12 cellular contexts compared by ENCODE assay signal in genomic region chr14:79584679-79585078, GRCh38.
DNase-seq lines count a peak whose midpoint lies in the region; ATAC-seq, FAIRE-seq and TF ChIP-seq lines count a peak whose summit lies in the region.
"Had no signal": no experiment of that assay in that cellular context is flagged by ENCODE, and none has a peak within 500 bp of the region (broad histone marks: within the 10 kb centered on the region; RNA-seq: fewer than 3 reads in every experiment).

No MANE protein-coding gene starts in this region.

- H3K9me3 ChIP-seq in neuronal stem cell (replicated peaks in 1 of 2; ENCODE audit: control insufficient read depth in 2 of 2, insufficient read depth in 1 of 2, low read depth in 1 of 2, low read length in 2 of 2) = no peaks in the 10 kb centered on the region

- H3K36me3 ChIP-seq in neuronal stem cell (replicated peaks in 1 of 2; ENCODE audit: control insufficient read depth in 2 of 2, insufficient read depth in 2 of 2, low read length in 2 of 2) = no peaks in the 10 kb centered on the region

- WGBS in neuronal stem cell (ENCODE audit: extremely low coverage in 2 of 2, insufficient read length in 2 of 2, insufficient replicate concordance in 1 of 2), 2 donors = no CpG with 5 or more reads among the region's 2 CpGs

- in situ Hi-C loops in G401 (cut with HindIII; ENCODE audit: low sequenced_read_pairs) = no loop called here

- DNase-seq in G401 (ENCODE audit: low spot score) (peak; percentile 56), RCC 7860 (ENCODE audit: low spot score) (peak; percentile 80), dermis blood vessel endothelial cell (peak; percentile 17), neuronal stem cell (ENCODE audit: low spot score) (no peak), glutamatergic neuron (no peak), superior temporal gyrus (ENCODE audit: extremely low spot score) (no peak)
- DNase-seq: activated T-cell treated with anti-CD3 and anti-CD28 coated beads for 4 hours, T-helper 17 cell had no signal

- FAIRE-seq in RCC 7860 (lab: Jason Lieb, UNC) = peak; percentile 64
- FAIRE-seq: colon had no signal

- H3K79me1 ChIP-seq in neuronal stem cell (ENCODE audit: low read depth, low read length) = no peaks in the 10 kb centered on the region

- no peak overlapping the region for H3K4me2 ChIP-seq in neuronal stem cell (ENCODE audit: insufficient read depth, low read length, poor library complexity, severe bottlenecking)

- no peak overlapping the region for H2BK120ac ChIP-seq in neuronal stem cell (ENCODE audit: low read depth, low read length)

- no peak overlapping the region for H3K14ac ChIP-seq in neuronal stem cell (ENCODE audit: low read length)

- H4K8ac ChIP-seq in neuronal stem cell (ENCODE audit: low read depth, low read length) = no peak overlapping the region

- no peak for TF ChIP-seq CTCF in glutamatergic neuron (IDR thresholded peaks at IDR 0.05; ENCODE audit: partially characterized antibody, unreplicated experiment)

- H3K4me1 Mint-ChIP-seq in glutamatergic neuron (ENCODE audit: low read depth, unreplicated experiment) = no peaks in the 10 kb centered on the region
- H3K4me1 Mint-ChIP-seq: stimulated activated effector memory CD8-positive, alpha-beta T cell treated with anti-CD3 and anti-CD28 coated beads, Interleukin-12 subunit alpha, Interleukin-12 subunit beta, amount 100 ng/mL, for 72 hours; T-helper 17 cell had no signal

- H3K4ac ChIP-seq in neuronal stem cell (ENCODE audit: low read length) = no peak overlapping the region

- H3K4me1 ChIP-seq in neuronal stem cell (ENCODE audit: control insufficient read depth in 2 of 2, insufficient read depth in 1 of 2, low read depth in 1 of 2, low read length in 2 of 2) = peaks cover 3 to 10% of the 10 kb centered on the region in 2 donors

- no peak overlapping the region for H2AK5ac ChIP-seq in neuronal stem cell (ENCODE audit: low read depth, low read length)

- H3K36me3 Mint-ChIP-seq in glutamatergic neuron (ENCODE audit: unreplicated experiment) = no peaks in the 10 kb centered on the region
- H3K36me3 Mint-ChIP-seq: stimulated activated effector memory CD8-positive, alpha-beta T cell treated with anti-CD3 and anti-CD28 coated beads, Interleukin-12 subunit alpha, Interleukin-12 subunit beta, amount 100 ng/mL, for 72 hours had no signal

- no peak overlapping the region for H3K27ac Mint-ChIP-seq in glutamatergic neuron (ENCODE audit: unreplicated experiment)
- H3K27ac Mint-ChIP-seq: stimulated activated effector memory CD8-positive, alpha-beta T cell treated with anti-CD3 and anti-CD28 coated beads, Interleukin-12 subunit alpha, Interleukin-12 subunit beta, amount 100 ng/mL, for 72 hours; T-helper 17 cell had no signal

- no peaks in the 10 kb centered on the region for H3K27me3 ChIP-seq in neuronal stem cell (ENCODE audit: control insufficient read depth in 3 of 3, insufficient read depth in 3 of 3, low read depth in 1 of 3, low read length in 3 of 3)

- H3K9me3 Mint-ChIP-seq in glutamatergic neuron (ENCODE audit: unreplicated experiment) = no peaks in the 10 kb centered on the region

- H3K23ac ChIP-seq in neuronal stem cell (ENCODE audit: low read depth, low read length, poor library complexity) = no peak overlapping the region

- ATAC-seq in HG03520 (IDR thresholded peaks at IDR 0.05; ENCODE audit: unreplicated experiment) (no peak), HG02870 (IDR thresholded peaks at IDR 0.05; ENCODE audit: unreplicated experiment) (no peak)
- ATAC-seq: stimulated activated effector memory CD8-positive, alpha-beta T cell treated with anti-CD3 and anti-CD28 coated beads, Interleukin-12 subunit alpha, Interleukin-12 subunit beta, amount 100 ng/mL, for 72 hours; T-helper 17 cell had no signal

- no peak overlapping the region for H2BK12ac ChIP-seq in neuronal stem cell (ENCODE audit: low read length)

- H3K18ac ChIP-seq in neuronal stem cell (ENCODE audit: low read length) = no peak overlapping the region

- no peak overlapping the region for H3K4me3 Mint-ChIP-seq in glutamatergic neuron (ENCODE audit: unreplicated experiment)
- H3K4me3 Mint-ChIP-seq: stimulated activated effector memory CD8-positive, alpha-beta T cell treated with anti-CD3 and anti-CD28 coated beads, Interleukin-12 subunit alpha, Interleukin-12 subunit beta, amount 100 ng/mL, for 72 hours; T-helper 17 cell had no signal

- no peak overlapping the region for H2BK5ac ChIP-seq in neuronal stem cell (ENCODE audit: low read length)

- no peak overlapping the region for H3K9ac ChIP-seq in neuronal stem cell (ENCODE audit: low read depth, low read length, poor library complexity)

- no peak overlapping the region for H3K27ac ChIP-seq in neuronal stem cell (replicated peaks; ENCODE audit: low read length)

- H2AFZ ChIP-seq in neuronal stem cell (ENCODE audit: low read length) = peak overlapping the region; percentile 49

- H4K91ac ChIP-seq in neuronal stem cell (ENCODE audit: low read depth, low read length, poor library complexity) = no peak overlapping the region

- H2BK15ac ChIP-seq in neuronal stem cell (ENCODE audit: low read length) = no peak overlapping the region

- H3K27me3 Mint-ChIP-seq in glutamatergic neuron (ENCODE audit: unreplicated experiment) = no peaks in the 10 kb centered on the region
- H3K27me3 Mint-ChIP-seq: T-helper 17 cell had no signal

- H3K4me3 ChIP-seq in neuronal stem cell (ENCODE audit: low read length in 2 of 2) = no peak overlapping the region

Comparison
In these comparisons a context has a peak if more than half of its experiments do, and no peak if none do; other contexts are left out.
1. DNase-seq: peak in G401 (single experiment), RCC 7860 (single experiment) and dermis blood vessel endothelial cell (single experiment); none in neuronal stem cell (single experiment), glutamatergic neuron (single experiment) and superior temporal gyrus (single experiment).